In the genomic region with DNA sequence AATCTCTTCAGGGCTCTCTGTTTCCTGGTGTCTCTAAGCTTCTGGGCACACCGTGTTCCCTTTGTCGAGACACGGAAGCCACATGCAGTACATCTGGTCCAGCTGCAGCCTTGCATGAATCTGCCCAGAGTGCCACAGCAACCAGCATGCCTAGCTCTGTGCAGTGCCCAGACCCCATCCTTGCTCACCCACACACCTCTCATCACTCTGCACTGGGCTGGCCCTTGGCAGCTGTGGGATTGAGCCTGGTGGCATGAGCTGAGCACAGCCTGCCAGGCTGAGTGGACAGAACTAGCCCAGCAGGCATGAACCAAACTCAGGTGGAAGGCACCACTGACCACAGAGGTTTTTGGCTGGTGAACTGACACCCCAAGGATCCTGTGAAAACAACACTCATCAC, we compare ENCODE assay signal across 21 cellular contexts.
"Had no signal": no experiment of that assay in that cellular context is flagged by ENCODE, and none has a peak within 500 bp of the region (broad histone marks: within the 10 kb centered on the region; RNA-seq: fewer than 3 reads in every experiment).

No MANE protein-coding gene starts in this region.

- H3K36me3 Mint-ChIP-seq: natural killer cell; stimulated activated naive B cell treated with anti-CD40 and anti-IgM and Interleukin-4, amounts not matched to agents 10 μg/mL and 1 μg/mL and 100 μg/mL, for 72 hours; type B pancreatic cell had no signal

- H3K4me3 Mint-ChIP-seq: effector memory CD8-positive, alpha-beta T cell; natural killer cell; stimulated activated naive B cell treated with anti-CD40 and anti-IgM and Interleukin-4, amounts not matched to agents 10 μg/mL and 1 μg/mL and 100 μg/mL, for 72 hours; type B pancreatic cell had no signal

- H3K4me3 ChIP-seq: coronary artery, esophagus squamous epithelium, heart right ventricle, lower lobe of right lung, sigmoid colon, stomach, thyroid gland had no signal

- H3K9ac ChIP-seq: parathyroid adenoma had no signal

- H3K27ac ChIP-seq: coronary artery, esophagus squamous epithelium, heart right ventricle, lower lobe of right lung, parathyroid adenoma, sigmoid colon, stomach, thyroid gland had no signal

- H3K27me3 ChIP-seq: esophagus squamous epithelium, heart right ventricle, sigmoid colon, stomach, thyroid gland had no signal

- H2AFZ ChIP-seq: parathyroid adenoma had no signal

- H3K27ac Mint-ChIP-seq: effector memory CD8-positive, alpha-beta T cell; natural killer cell; stimulated activated naive B cell treated with anti-CD40 and anti-IgM and Interleukin-4, amounts not matched to agents 10 μg/mL and 1 μg/mL and 100 μg/mL, for 72 hours; type B pancreatic cell had no signal

- H3K4me1 ChIP-seq: esophagus squamous epithelium, heart right ventricle, lower lobe of right lung, parathyroid adenoma, sigmoid colon, stomach, thyroid gland had no signal

- H3K9me3 Mint-ChIP-seq: type B pancreatic cell had no signal

- H3K9me3 ChIP-seq: esophagus squamous epithelium, lower lobe of right lung, sigmoid colon, thyroid gland had no signal

- H3K79me2 ChIP-seq: parathyroid adenoma had no signal

- DNase-seq: dermis blood vessel endothelial cell; effector memory CD8-positive, alpha-beta T cell; erythroblast; esophagus squamous epithelium; foreskin melanocyte; glutamatergic neuron; heart right ventricle; hippocampal formation; left ventricle myocardium superior; lower lobe of right lung; natural killer cell; sigmoid colon; stimulated activated CD4-positive, alpha-beta T cell treated with anti-CD3 and anti-CD28 coated beads, Interleukin-2, amount 100 ng/mL, for 24 hours; stimulated activated CD4-positive, alpha-beta T cell treated with anti-CD3 and anti-CD28 coated beads, Interleukin-4, amount 100 ng/mL, for 24 hours; stimulated activated naive B cell treated with anti-CD40 and anti-IgM and Interleukin-4, amounts not matched to agents 10 μg/mL and 1 μg/mL and 100 μg/mL, for 72 hours; stomach; thyroid gland had no signal

- H3K36me3 ChIP-seq: esophagus squamous epithelium, heart right ventricle, lower lobe of right lung, sigmoid colon, stomach, thyroid gland had no signal

- H3K27me3 Mint-ChIP-seq: effector memory CD8-positive, alpha-beta T cell; progenitor cell of endocrine pancreas; stimulated activated naive B cell treated with anti-CD40 and anti-IgM and Interleukin-4, amounts not matched to agents 10 μg/mL and 1 μg/mL and 100 μg/mL, for 72 hours; type B pancreatic cell had no signal

- H3K4me1 Mint-ChIP-seq: natural killer cell; stimulated activated naive B cell treated with anti-CD40 and anti-IgM and Interleukin-4, amounts not matched to agents 10 μg/mL and 1 μg/mL and 100 μg/mL, for 72 hours had no signal

- ATAC-seq: effector memory CD8-positive, alpha-beta T cell; left ventricle myocardium superior; natural killer cell had no signal
